Comparison of ENCODE assay signal across 10 cellular contexts in the genomic region with DNA sequence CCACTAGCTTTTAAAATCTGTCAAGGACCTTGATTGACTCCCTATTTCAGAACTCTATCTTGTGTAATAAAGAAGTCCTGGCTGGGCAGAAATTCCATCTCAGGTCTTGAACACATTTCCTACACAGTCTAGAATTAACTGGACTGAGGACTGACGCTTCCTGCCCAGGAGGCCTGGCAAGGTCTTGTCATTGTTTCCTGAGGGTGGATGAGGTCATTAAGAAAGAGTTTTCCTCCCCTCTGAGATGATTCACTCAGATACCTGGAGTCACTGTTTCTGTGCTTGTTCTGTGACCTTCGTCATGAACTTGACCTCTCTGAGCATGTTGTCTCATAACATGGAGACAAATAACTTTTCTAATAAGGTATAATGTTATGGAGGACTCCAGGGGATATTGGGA. TPM values are rescaled to one million over a fixed set of nuclear protein-coding genes. Genes with fewer than 3 reads are reported as not detected.
DNase-seq lines count a peak whose midpoint lies in the region; ATAC-seq and TF ChIP-seq lines count a peak whose summit lies in the region.
"Had no signal": no experiment of that assay in that cellular context is flagged by ENCODE, and none has a peak within 500 bp of the region (broad histone marks: within the 10 kb centered on the region; RNA-seq: fewer than 3 reads in every experiment).

No MANE protein-coding gene starts in this region.

- WGBS in mesendoderm (ENCODE audit: extremely low coverage, insufficient coverage, low lambda C conversion rate) = no CpG with 5 or more reads among the region's 2 CpGs

- H3K18ac ChIP-seq in mesendoderm (ENCODE audit: low read length) = no peak overlapping the region

- H3K23ac ChIP-seq in mesendoderm (ENCODE audit: low read length) = no peak overlapping the region

- H2AK5ac ChIP-seq in mesendoderm (ENCODE audit: low read length) = no peak overlapping the region

- no peak overlapping the region for H2BK5ac ChIP-seq in mesendoderm (ENCODE audit: low read length)

- H2BK15ac ChIP-seq in mesendoderm (replicated peaks; ENCODE audit: low read depth) = no peak overlapping the region

- H3K56ac ChIP-seq in mesendoderm (ENCODE audit: low read length) = no peak overlapping the region

- H3K9ac ChIP-seq in KMS-11 = no peak overlapping the region
- H3K9ac ChIP-seq in mesendoderm (ENCODE audit: low read length) = no peak overlapping the region

- H3K27me3 ChIP-seq in KMS-11 (ENCODE audit: insufficient read depth, low read depth) (no peaks in the 10 kb centered on the region), brain microvascular endothelial cell (replicated peaks) (no peaks in the 10 kb centered on the region), mesendoderm (ENCODE audit: insufficient read depth, low read length, poor library complexity) (no peaks in the 10 kb centered on the region)
- H3K27me3 ChIP-seq: tibial nerve had no signal

- H3K4me3 ChIP-seq in KMS-11 (IDR thresholded peaks at IDR 0.05; ENCODE audit: insufficient read depth, low read depth, low read length) (no peak overlapping the region), brain microvascular endothelial cell (ENCODE audit: low read depth, low read length) (no peak overlapping the region), mesendoderm (ENCODE audit: low read length) (no peak overlapping the region)
- H3K4me3 ChIP-seq: prostate gland, tibial nerve had no signal

- no peaks in the 10 kb centered on the region; the same call in none of the 2 replicates for H4K20me1 ChIP-seq in KMS-11 (ENCODE audit: insufficient read depth)

- H2BK120ac ChIP-seq in mesendoderm (ENCODE audit: low read depth, low read length) = no peak overlapping the region

- H3K4ac ChIP-seq in mesendoderm (ENCODE audit: low read depth, low read length) = no peak overlapping the region

- in situ Hi-C loops in Caki2 (cut with HindIII; ENCODE audit: low pct_unique_long_range_greater_than_20kb, low sequenced_read_pairs) (loop anchor here (25.0 kb wide), 2 partner anchors 425 to 625 kb away; partner anchors contain the start of gene DMRTA1), brain microvascular endothelial cell (cut with HindIII; ENCODE audit: low pct_ligation_motif_present, low sequenced_read_pairs) (loop anchor here (10.0 to 25.0 kb wide), 3 partner anchors 200 to 432 kb away; partner anchors contain the start of gene CDKN2B)

- H4K5ac ChIP-seq in mesendoderm (ENCODE audit: low read length) = no peak overlapping the region

- no peak overlapping the region for H2AFZ ChIP-seq in KMS-11 (ENCODE audit: low read depth)

- H3K4me1 ChIP-seq in KMS-11 (ENCODE audit: low read depth, poor library complexity, severe bottlenecking) = peaks cover 60% of the 10 kb centered on the region
- no peaks in the 10 kb centered on the region for H3K4me1 ChIP-seq in mesendoderm (ENCODE audit: control insufficient read depth, low read depth, low read length)

- no peak for ATAC-seq in HG02840 (IDR thresholded peaks at IDR 0.05; ENCODE audit: low FRiP score, unreplicated experiment)
- ATAC-seq in GM18517 (IDR thresholded peaks at IDR 0.05; ENCODE audit: unreplicated experiment) = no peak
- ATAC-seq in GM19324 (IDR thresholded peaks at IDR 0.05; ENCODE audit: low FRiP score, unreplicated experiment) = no peak

- H3K79me1 ChIP-seq in mesendoderm (ENCODE audit: low read length) = peaks cover 14% of the 10 kb centered on the region

- H3K36me3 ChIP-seq in KMS-11 (ENCODE audit: insufficient read depth) = peaks cover 4% of the 10 kb centered on the region; the same call in 1 of the 2 replicates
- peaks cover 26% of the 10 kb centered on the region for H3K36me3 ChIP-seq in brain microvascular endothelial cell (replicated peaks)
- H3K36me3 ChIP-seq in mesendoderm (ENCODE audit: control insufficient read depth, insufficient read depth, low read length) = peaks cover 10% of the 10 kb centered on the region
- H3K36me3 ChIP-seq: prostate gland had no signal

- H3K4me2 ChIP-seq in KMS-11 = no peak overlapping the region
- H3K4me2 ChIP-seq in mesendoderm (ENCODE audit: low read length) = no peak overlapping the region

- TF ChIP-seq CTCF in KMS-11 (conservative IDR thresholded peaks at IDR 0.05; ENCODE audit: low read depth, low read length) (no peak), brain microvascular endothelial cell (IDR thresholded peaks at IDR 0.05; ENCODE audit: low read depth, low read length, missing control alignments) (no peak)

- H3K27ac ChIP-seq in KMS-11 = peak overlapping the region; percentile 29; the same call in 1 of the 2 replicates
- peak overlapping the region; percentile 59 for H3K27ac ChIP-seq in brain microvascular endothelial cell
- H3K27ac ChIP-seq in mesendoderm (ENCODE audit: low read depth, low read length) = no peak overlapping the region
- H3K27ac ChIP-seq: prostate gland had no signal

- peak; percentile 54 for DNase-seq in Caki2 (ENCODE audit: low read depth)
- no peak for DNase-seq in brain microvascular endothelial cell
- DNase-seq in mesendoderm = peak; percentile 81
- DNase-seq in HT-29 (ENCODE audit: low spot score) = no peak

- H3K79me2 ChIP-seq in KMS-11 (ENCODE audit: insufficient read depth, low read depth) (peaks cover 81% of the 10 kb centered on the region), mesendoderm (ENCODE audit: control insufficient read depth, insufficient read depth, low read length) (peaks cover 39% of the 10 kb centered on the region)

- no peak overlapping the region for H4K8ac ChIP-seq in mesendoderm (ENCODE audit: low read depth, low read length)

RNA-seq across cellular contexts. Expression of gene MTAP, which starts 10.0 kb away (rescaled TPM):
- 25.4 and 30.5 TPM in 2 replicates for total RNA-seq in Caki2 (2014; rRNA removed; shearing (Covaris generic); ENCODE audit: low replicate concordance)
- polyA plus RNA-seq in mesendoderm (2013, experiment 1 of 2) = 48.3 TPM
- polyA plus RNA-seq in mesendoderm (2013, experiment 2 of 2) = 51.0 TPM
- total RNA-seq in HT-29 (2014; rRNA removed; shearing (Covaris generic)) = 61.9 and 63.5 TPM in 2 replicates

Comparison
In these comparisons a context has a peak if more than half of its experiments do, and no peak if none do; other contexts are left out.
1. DNase-seq: peak in Caki2 (single experiment) and mesendoderm (single experiment); none in brain microvascular endothelial cell (single experiment) and HT-29 (single experiment).